ENCODE assay signal across 16 cellular contexts in the genomic region with DNA sequence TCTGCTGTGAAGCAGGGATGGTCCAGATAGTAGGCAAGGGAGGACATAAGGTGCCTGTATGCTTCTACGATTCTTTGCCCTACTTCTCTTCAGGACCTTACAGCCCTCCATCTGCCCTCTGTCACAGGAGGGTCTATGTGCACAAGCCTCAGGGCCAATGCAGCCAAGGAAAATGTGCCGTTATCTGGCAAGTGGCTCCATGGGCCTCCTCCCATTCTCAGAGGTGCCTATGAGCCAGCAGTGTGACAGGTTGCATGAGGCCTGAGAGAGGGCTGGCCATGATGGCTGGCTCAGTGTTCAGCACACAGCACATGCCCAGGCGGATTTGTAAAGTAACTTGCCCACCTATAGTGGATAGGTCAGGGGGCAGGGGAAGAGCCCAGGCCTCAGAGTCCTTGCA. TPM values are rescaled to one million over a fixed set of nuclear protein-coding genes. Genes with fewer than 3 reads are reported as not detected.
DNase-seq lines count a peak whose midpoint lies in the region; ATAC-seq and TF ChIP-seq lines count a peak whose summit lies in the region.
"Had no signal": no experiment of that assay in that cellular context is flagged by ENCODE, and none has a peak within 500 bp of the region (broad histone marks: within the 10 kb centered on the region; RNA-seq: fewer than 3 reads in every experiment).

No MANE protein-coding gene starts in this region.

- no peaks in the 10 kb centered on the region for H3K27me3 ChIP-seq in WERI-Rb-1 (ENCODE audit: insufficient read depth, low read depth, severe bottlenecking)
- H3K27me3 ChIP-seq in osteoblast (ENCODE audit: insufficient read depth, low read length) = no peaks in the 10 kb centered on the region
- no peaks in the 10 kb centered on the region for H3K27me3 ChIP-seq in SK-N-SH (ENCODE audit: insufficient read depth)
- H3K27me3 ChIP-seq: BE2C had no signal

- H3K9me3 Mint-ChIP-seq in activated naive CD8-positive, alpha-beta T cell (ENCODE audit: low read depth) = no peaks in the 10 kb centered on the region
- no peaks in the 10 kb centered on the region for H3K9me3 Mint-ChIP-seq in activated naive CD8-positive, alpha-beta T cell treated with anti-CD3 and anti-CD28 coated beads, Interleukin-2, amount 50 U/mL, for 24 hours
- H3K9me3 Mint-ChIP-seq: IgD-negative memory B cell had no signal

- CTCF ChIA-PET in SK-N-SH (lab: Yijun Ruan, JAX) = interaction anchor here (1.1 to 4.0 kb wide), 4 partner anchors 27 to 60 kb away, joined by 3 to 22 read pairs (median 4); no protein-coding TSS in a partner anchor

- H3K36me3 Mint-ChIP-seq in activated naive CD8-positive, alpha-beta T cell = peaks cover 3% of the 10 kb centered on the region
- peaks cover 17% of the 10 kb centered on the region for H3K36me3 Mint-ChIP-seq in activated naive CD8-positive, alpha-beta T cell treated with anti-CD3 and anti-CD28 coated beads, Interleukin-2, amount 50 U/mL, for 24 hours (ENCODE audit: low read depth)

- TF ChIP-seq RAD21 in SK-N-SH (IDR thresholded peaks at IDR 0.05; ENCODE audit: low read length) = no peak

- no peak for DNase-seq in activated naive CD8-positive, alpha-beta T cell treated with anti-CD3 and anti-CD28 coated beads, Interleukin-2, amount 50 U/mL, for 24 hours
- DNase-seq in WERI-Rb-1 (no peak), cerebellum (ENCODE audit: low spot score) (peak; percentile 45), osteoblast (ENCODE audit: insufficient read length, low spot score, missing footprints) (peak; percentile 83), NCI-H1436 treated with DMSO at 0.1 percent for 48 hours (lab: John Stamatoyannopoulos, UW) (no peak), SK-N-SH (no peak)
- DNase-seq: BE2C, COR-L47, DMS79, NCI-H1105, NCI-H2081 treated with DMSO at 0.1 percent for 48 hours, NCI-H446 treated with DMSO at 0.1 percent for 48 hours, NCI-H526 treated with DMSO at 0.1 percent for 48 hours, OCI-M1 had no signal

- H3K4me2 ChIP-seq in osteoblast (ENCODE audit: insufficient read depth, low read length) (no peak overlapping the region), SK-N-SH (no peak overlapping the region)

- H3K27ac Mint-ChIP-seq in activated naive CD8-positive, alpha-beta T cell = peak overlapping the region; percentile 30
- no peak overlapping the region for H3K27ac Mint-ChIP-seq in activated naive CD8-positive, alpha-beta T cell treated with anti-CD3 and anti-CD28 coated beads, Interleukin-2, amount 50 U/mL, for 24 hours
- H3K27ac Mint-ChIP-seq: IgD-negative memory B cell had no signal

- no peak overlapping the region for H3K4me3 Mint-ChIP-seq in activated naive CD8-positive, alpha-beta T cell
- H3K4me3 Mint-ChIP-seq in activated naive CD8-positive, alpha-beta T cell treated with anti-CD3 and anti-CD28 coated beads, Interleukin-2, amount 50 U/mL, for 24 hours = no peak overlapping the region
- H3K4me3 Mint-ChIP-seq: IgD-negative memory B cell had no signal

- no peaks in the 10 kb centered on the region for H3F3A ChIP-seq in SK-N-SH (replicated peaks; ENCODE audit: insufficient read depth)

- no peaks in the 10 kb centered on the region for H3K27me3 Mint-ChIP-seq in activated naive CD8-positive, alpha-beta T cell
- H3K27me3 Mint-ChIP-seq in activated naive CD8-positive, alpha-beta T cell treated with anti-CD3 and anti-CD28 coated beads, Interleukin-2, amount 50 U/mL, for 24 hours = no peaks in the 10 kb centered on the region
- H3K27me3 Mint-ChIP-seq: IgD-negative memory B cell had no signal

- peaks cover 51% of the 10 kb centered on the region for H3K36me3 ChIP-seq in WERI-Rb-1
- H3K36me3 ChIP-seq in osteoblast (ENCODE audit: insufficient read depth, low read length) = peaks cover 5% of the 10 kb centered on the region
- H3K36me3 ChIP-seq in SK-N-SH (replicated peaks in 1 of 2; ENCODE audit: control insufficient read depth in 1 of 2, insufficient read depth in 2 of 2, low read length in 1 of 2) = peaks cover 0 to 13% of the 10 kb centered on the region in 2 experiments

- no peak overlapping the region for H3K4me3 ChIP-seq in WERI-Rb-1 (ENCODE audit: low read depth, low read length)
- no peak overlapping the region for H3K4me3 ChIP-seq in osteoblast (ENCODE audit: insufficient read depth, low read length)
- no peak overlapping the region for H3K4me3 ChIP-seq in SK-N-SH (ENCODE audit: low read depth in 2 of 2, low read length in 1 of 2)

- H3K4me1 Mint-ChIP-seq in activated naive CD8-positive, alpha-beta T cell (ENCODE audit: low read depth) = peaks cover 20% of the 10 kb centered on the region
- peaks cover 28% of the 10 kb centered on the region for H3K4me1 Mint-ChIP-seq in activated naive CD8-positive, alpha-beta T cell treated with anti-CD3 and anti-CD28 coated beads, Interleukin-2, amount 50 U/mL, for 24 hours

- H3K79me2 ChIP-seq in osteoblast (ENCODE audit: insufficient read depth, low read length) (no peaks in the 10 kb centered on the region), SK-N-SH (ENCODE audit: insufficient read depth) (no peaks in the 10 kb centered on the region)

- no peak for TF ChIP-seq CTCF in WERI-Rb-1 (IDR thresholded peaks at IDR 0.05; ENCODE audit: low read depth, low read length)
- TF ChIP-seq CTCF in osteoblast (IDR thresholded peaks at IDR 0.05; ENCODE audit: extremely low read depth, low read depth, low read length) = no peak
- TF ChIP-seq CTCF in SK-N-SH (IDR thresholded peaks at IDR 0.05) = no peak

- H3K4me1 ChIP-seq in osteoblast (ENCODE audit: insufficient read depth, low read length) (peaks cover 3% of the 10 kb centered on the region), SK-N-SH (ENCODE audit: control insufficient read depth in 1 of 2, insufficient read depth in 2 of 2, low read depth in 1 of 2, low read length in 1 of 2) (no peaks in the 10 kb centered on the region)
- H3K4me1 ChIP-seq: BE2C had no signal

- H2AFZ ChIP-seq in osteoblast (ENCODE audit: low read length) (no peak overlapping the region), SK-N-SH (ENCODE audit: low read depth) (no peak overlapping the region)

- POLR2A ChIA-PET in SK-N-SH (lab: Yijun Ruan, JAX) = no interaction called here

- H4K20me1 ChIP-seq in osteoblast (ENCODE audit: insufficient read depth, low read length) = peaks cover 13% of the 10 kb centered on the region
- no peaks in the 10 kb centered on the region for H4K20me1 ChIP-seq in SK-N-SH (ENCODE audit: insufficient read depth)

- H3K27ac ChIP-seq in WERI-Rb-1 (peak overlapping the region; percentile 67), osteoblast (ENCODE audit: low read depth, low read length) (no peak overlapping the region), SK-N-SH (ENCODE audit: low read depth in 2 of 2, low read length in 1 of 2) (no peak overlapping the region)

- H3K9me3 ChIP-seq in WERI-Rb-1 (ENCODE audit: severe bottlenecking) (no peaks in the 10 kb centered on the region), osteoblast (ENCODE audit: low read depth, low read length) (no peaks in the 10 kb centered on the region), SK-N-SH (no peaks in the 10 kb centered on the region)
- H3K9me3 ChIP-seq: BE2C had no signal

- WGBS in SK-N-SH (ENCODE audit: low lambda C conversion rate) = 86% methylated on average over 1 of the region's 3 CpGs

- H3K9ac ChIP-seq in SK-N-SH = no peak overlapping the region

- no peak for ATAC-seq in activated naive CD8-positive, alpha-beta T cell treated with anti-CD3 and anti-CD28 coated beads, Interleukin-2, amount 50 U/mL, for 24 hours

- no peak for TF ChIP-seq EP300 in SK-N-SH (IDR thresholded peaks at IDR 0.05; ENCODE audit: borderline replicate concordance in 1 of 2, low read depth in 1 of 2, low read length in 1 of 2)

- no peaks in the 10 kb centered on the region for H3K9me2 ChIP-seq in SK-N-SH

TF ChIP-seq in SK-N-SH, 30 proteins besides CTCF, POLR2A, EP300 and RAD21 (continues in another document):
- TF ChIP-seq NRF1 (IDR thresholded peaks at IDR 0.05; ENCODE audit: low read depth, low read length) (no peak), GABPA (IDR thresholded peaks at IDR 0.05; ENCODE audit: low read depth) (no peak), RCOR1 (IDR thresholded peaks at IDR 0.05; ENCODE audit: low read length) (no peak), EZH2phosphoT487 (IDR thresholded peaks at IDR 0.05; ENCODE audit: borderline replicate concordance, low read depth) (no peak), SIN3A (IDR thresholded peaks at IDR 0.05; ENCODE audit: borderline replicate concordance, low read depth, low read length) (no peak), NFIC (IDR thresholded peaks at IDR 0.05; ENCODE audit: borderline replicate concordance) (no peak), YY1 (IDR thresholded peaks at IDR 0.05; ENCODE audit: low read depth) (no peak), FOXM1 (IDR thresholded peaks at IDR 0.05; ENCODE audit: low read depth) (no peak), ELF1 (IDR thresholded peaks at IDR 0.05) (no peak), RFX5 (IDR thresholded peaks at IDR 0.05; ENCODE audit: low read length) (no peak), POLR2AphosphoS5 (IDR thresholded peaks at IDR 0.05; ENCODE audit: low read depth, low read length) (no peak), JUND (IDR thresholded peaks at IDR 0.05) (no peak), GATA2 (CRISPR knock-in tag; IDR thresholded peaks at IDR 0.05) (no peak), MEF2A (IDR thresholded peaks at IDR 0.05; ENCODE audit: borderline replicate concordance, low read depth) (no peak), RXRA (IDR thresholded peaks at IDR 0.05; ENCODE audit: borderline replicate concordance, low read depth) (no peak), FOXJ3 (CRISPR knock-in tag; IDR thresholded peaks at IDR 0.05) (no peak)
- TF ChIP-seq, protein P1, sequence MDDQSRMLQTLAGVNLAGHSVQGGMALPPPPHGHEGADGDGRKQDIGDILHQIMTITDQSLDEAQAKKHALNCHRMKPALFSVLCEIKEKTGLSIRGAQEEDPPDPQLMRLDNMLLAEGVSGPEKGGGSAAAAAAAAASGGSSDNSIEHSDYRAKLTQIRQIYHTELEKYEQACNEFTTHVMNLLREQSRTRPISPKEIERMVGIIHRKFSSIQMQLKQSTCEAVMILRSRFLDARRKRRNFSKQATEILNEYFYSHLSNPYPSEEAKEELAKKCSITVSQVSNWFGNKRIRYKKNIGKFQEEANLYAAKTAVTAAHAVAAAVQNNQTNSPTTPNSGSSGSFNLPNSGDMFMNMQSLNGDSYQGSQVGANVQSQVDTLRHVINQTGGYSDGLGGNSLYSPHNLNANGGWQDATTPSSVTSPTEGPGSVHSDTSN (IDR thresholded peaks at IDR 0.05) = no peak
- TF ChIP-seq, protein P2, sequence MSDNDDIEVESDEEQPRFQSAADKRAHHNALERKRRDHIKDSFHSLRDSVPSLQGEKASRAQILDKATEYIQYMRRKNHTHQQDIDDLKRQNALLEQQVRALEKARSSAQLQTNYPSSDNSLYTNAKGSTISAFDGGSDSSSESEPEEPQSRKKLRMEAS (IDR thresholded peaks at IDR 0.05; ENCODE audit: low read depth) = no peak

RNA-seq across cellular contexts. Expression of a gene that starts 51.3 kb away (rescaled TPM):
- total RNA-seq in cerebellum (0.54 TPM), osteoblast (0.72 and 2.4 TPM in 2 replicates)
- 0.76 and 0.82 TPM in 2 replicates for polyA plus RNA-seq in SK-N-SH (2012; rRNA removed)
- polyA plus RNA-seq in SK-N-SH (2012; cell fraction: cytosol; rRNA removed) = 0.18 and 0.26 TPM in 2 replicates
- polyA plus RNA-seq in SK-N-SH (2012; cell fraction: nucleus; rRNA removed) = 1.7 and 2.2 TPM in 2 replicates
- polyA plus RNA-seq: IgD-negative memory B cell had no signal

Comparison
In these comparisons a context has a peak if more than half of its experiments do, and no peak if none do; other contexts are left out.
1. DNase-seq: peak in cerebellum (single experiment) and osteoblast (single experiment); none in activated naive CD8-positive, alpha-beta T cell treated with anti-CD3 and anti-CD28 coated beads, Interleukin-2, amount 50 U/mL, for 24 hours (single experiment), WERI-Rb-1 (single experiment), NCI-H1436 treated with DMSO at 0.1 percent for 48 hours (single experiment) and SK-N-SH (single experiment).